Comparison of ENCODE assay signal across 10 cellular contexts in the genomic region with DNA sequence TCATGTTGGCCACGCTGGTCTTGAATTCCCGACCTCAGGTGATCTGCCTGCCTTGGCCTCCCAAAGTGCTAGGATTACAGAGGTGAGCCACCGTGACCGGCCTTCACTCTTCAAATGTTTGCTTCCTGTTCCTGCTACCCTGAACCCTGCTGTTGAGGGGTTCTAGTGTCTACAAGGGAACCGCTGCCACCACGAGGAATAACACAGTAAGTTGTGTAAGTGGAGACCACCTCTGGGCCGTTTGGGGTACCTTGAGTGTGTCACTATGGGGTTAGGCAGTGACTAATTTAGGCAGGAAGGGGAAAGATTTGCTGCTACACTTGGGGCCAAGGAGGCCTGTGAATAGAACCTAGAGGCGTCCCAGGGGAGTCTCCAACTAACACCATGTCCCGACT. TPM values are rescaled to one million over a fixed set of nuclear protein-coding genes. Genes with fewer than 3 reads are reported as not detected.
DNase-seq lines count a peak whose midpoint lies in the region; ATAC-seq, FAIRE-seq and TF ChIP-seq lines count a peak whose summit lies in the region.
"Had no signal": no experiment of that assay in that cellular context is flagged by ENCODE, and none has a peak within 500 bp of the region (broad histone marks: within the 10 kb centered on the region; RNA-seq: fewer than 3 reads in every experiment).

No MANE protein-coding gene starts in this region.

- peak overlapping the region; percentile 51 for H3K4me3 ChIP-seq in retinal pigment epithelial cell (ENCODE audit: low read length)

- no peak for TF ChIP-seq CTCF in retinal pigment epithelial cell (conservative IDR thresholded peaks at IDR 0.05; ENCODE audit: low read depth, low read length)

- DNase-seq in Daoy (ENCODE audit: low read depth) (peak; percentile 44), frontal cortex (ENCODE audit: low spot score in 2 of 2) (peak; percentile 12 to 35), retinal pigment epithelial cell (ENCODE audit: low read depth) (no peak), ureter (ENCODE audit: low spot score) (no peak), T1000 (lab: John Stamatoyannopoulos, UW) (no peak)
- DNase-seq in T-helper 2 cell treated with Interferon-gamma antibody and Interleukin-4, amounts not matched to agents 5 μg/mL and 100 μg/mL, for 36 hours (ENCODE audit: low spot score), result no peak
- no peak for DNase-seq in stimulated activated CD4-positive, alpha-beta T cell treated with anti-CD3 and anti-CD28 coated beads, Interleukin-4, amount 100 ng/mL, for 1 hour
- DNase-seq: NCI-H1105 had no signal

- no peak for FAIRE-seq in frontal cortex (lab: Jason Lieb, UNC)

- H3K27me3 Mint-ChIP-seq in T-helper 2 cell treated with Interferon-gamma antibody and Interleukin-4, amounts not matched to agents 5 μg/mL and 100 μg/mL, for 36 hours (ENCODE audit: low read depth), result no peaks in the 10 kb centered on the region

- H3K4me3 Mint-ChIP-seq in T-helper 2 cell treated with Interferon-gamma antibody and Interleukin-4, amounts not matched to agents 5 μg/mL and 100 μg/mL, for 36 hours, result peak overlapping the region; percentile 84

- no peak for ATAC-seq in HG03520 (IDR thresholded peaks at IDR 0.05; ENCODE audit: unreplicated experiment)

- peaks cover 4% of the 10 kb centered on the region for H3K36me3 Mint-ChIP-seq in T-helper 2 cell treated with Interferon-gamma antibody and Interleukin-4, amounts not matched to agents 5 μg/mL and 100 μg/mL, for 36 hours (ENCODE audit: low read depth)

- H3K27ac Mint-ChIP-seq in T-helper 2 cell treated with Interferon-gamma antibody and Interleukin-4, amounts not matched to agents 5 μg/mL and 100 μg/mL, for 36 hours, result peak overlapping the region; percentile 98

- peaks cover 20% of the 10 kb centered on the region for H3K4me1 Mint-ChIP-seq in T-helper 2 cell treated with Interferon-gamma antibody and Interleukin-4, amounts not matched to agents 5 μg/mL and 100 μg/mL, for 36 hours (ENCODE audit: low read depth)

- no peaks in the 10 kb centered on the region for H3K9me3 Mint-ChIP-seq in T-helper 2 cell treated with Interferon-gamma antibody and Interleukin-4, amounts not matched to agents 5 μg/mL and 100 μg/mL, for 36 hours

RNA-seq across cellular contexts. Expression of gene MYADM, which starts 2.2 kb away (rescaled TPM):
- 11.2 and 19.0 TPM in 2 replicates for total RNA-seq in Daoy (2014; rRNA removed; shearing (Covaris generic))
- 2.4 TPM for total RNA-seq in frontal cortex
- total RNA-seq in ureter, result 155 TPM

RNA-seq across cellular contexts. Expression of gene PRKCG, which starts 16.5 kb away (rescaled TPM):
- total RNA-seq in Daoy (2014; rRNA removed; shearing (Covaris generic)), result not detected in 2 replicates
- total RNA-seq in frontal cortex, result 1.2 TPM
- not detected for total RNA-seq in ureter

RNA-seq across cellular contexts. Expression of gene NLRP12, which starts 41.4 kb away (rescaled TPM):
- not detected in 2 replicates for total RNA-seq in Daoy (2014; rRNA removed; shearing (Covaris generic))
- total RNA-seq in frontal cortex, result under 0.01 TPM
- 0.31 TPM for total RNA-seq in ureter

RNA-seq across cellular contexts. Expression of gene CACNG7, which starts 43.6 kb away (rescaled TPM):
- 0.29 and 0.54 TPM in 2 replicates for total RNA-seq in Daoy (2014; rRNA removed; shearing (Covaris generic))
- total RNA-seq in frontal cortex (4.9 TPM), ureter (not detected)
- total RNA-seq: posterior vena cava had no signal

Comparison
In these comparisons a context has a peak if more than half of its experiments do, and no peak if none do; other contexts are left out.
1. DNase-seq: peak in Daoy (single experiment) and frontal cortex (2 of 2); none in T-helper 2 cell treated with Interferon-gamma antibody and Interleukin-4, amounts not matched to agents 5 μg/mL and 100 μg/mL, for 36 hours (single experiment), retinal pigment epithelial cell (single experiment), stimulated activated CD4-positive, alpha-beta T cell treated with anti-CD3 and anti-CD28 coated beads, Interleukin-4, amount 100 ng/mL, for 1 hour (single experiment), ureter (single experiment) and T1000 (single experiment).